Comparison of ENCODE assay signal across 1 cellular context in the genomic region with DNA sequence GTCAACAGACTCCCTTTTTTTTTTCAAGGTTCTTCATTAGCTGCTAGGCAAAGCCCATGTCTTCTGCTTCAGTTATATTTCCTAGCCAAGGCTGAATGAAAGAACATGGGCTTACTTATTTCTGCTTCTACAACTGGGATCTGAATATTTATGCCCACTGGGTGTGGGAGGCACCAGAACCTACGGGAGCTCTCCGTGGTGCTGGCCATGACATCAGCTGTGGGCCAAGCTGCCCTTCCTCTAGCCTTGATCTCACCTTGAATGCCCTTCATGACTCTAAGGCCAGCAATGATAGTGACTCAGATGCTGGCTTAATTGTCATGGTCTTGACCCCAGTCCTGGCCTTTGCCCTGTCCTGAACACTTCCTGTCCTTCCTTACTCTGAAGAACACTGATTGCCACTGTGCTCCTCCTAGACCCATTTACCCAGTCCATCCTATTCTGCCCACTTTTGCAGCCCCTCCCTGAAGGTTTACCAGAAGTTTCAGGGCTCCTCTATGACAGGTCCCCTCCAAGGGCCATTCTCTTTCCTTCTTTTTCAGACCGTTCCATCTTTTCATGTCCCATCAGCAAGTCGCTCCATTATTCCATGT.
TF ChIP-seq lines count a peak whose summit lies in the region.

No MANE protein-coding gene starts in this region.

TF ChIP-seq in HepG2, 621 proteins besides CTCF, POLR2A, EP300 and RAD21 (continued from another document):
- TF ChIP-seq, protein P1, sequence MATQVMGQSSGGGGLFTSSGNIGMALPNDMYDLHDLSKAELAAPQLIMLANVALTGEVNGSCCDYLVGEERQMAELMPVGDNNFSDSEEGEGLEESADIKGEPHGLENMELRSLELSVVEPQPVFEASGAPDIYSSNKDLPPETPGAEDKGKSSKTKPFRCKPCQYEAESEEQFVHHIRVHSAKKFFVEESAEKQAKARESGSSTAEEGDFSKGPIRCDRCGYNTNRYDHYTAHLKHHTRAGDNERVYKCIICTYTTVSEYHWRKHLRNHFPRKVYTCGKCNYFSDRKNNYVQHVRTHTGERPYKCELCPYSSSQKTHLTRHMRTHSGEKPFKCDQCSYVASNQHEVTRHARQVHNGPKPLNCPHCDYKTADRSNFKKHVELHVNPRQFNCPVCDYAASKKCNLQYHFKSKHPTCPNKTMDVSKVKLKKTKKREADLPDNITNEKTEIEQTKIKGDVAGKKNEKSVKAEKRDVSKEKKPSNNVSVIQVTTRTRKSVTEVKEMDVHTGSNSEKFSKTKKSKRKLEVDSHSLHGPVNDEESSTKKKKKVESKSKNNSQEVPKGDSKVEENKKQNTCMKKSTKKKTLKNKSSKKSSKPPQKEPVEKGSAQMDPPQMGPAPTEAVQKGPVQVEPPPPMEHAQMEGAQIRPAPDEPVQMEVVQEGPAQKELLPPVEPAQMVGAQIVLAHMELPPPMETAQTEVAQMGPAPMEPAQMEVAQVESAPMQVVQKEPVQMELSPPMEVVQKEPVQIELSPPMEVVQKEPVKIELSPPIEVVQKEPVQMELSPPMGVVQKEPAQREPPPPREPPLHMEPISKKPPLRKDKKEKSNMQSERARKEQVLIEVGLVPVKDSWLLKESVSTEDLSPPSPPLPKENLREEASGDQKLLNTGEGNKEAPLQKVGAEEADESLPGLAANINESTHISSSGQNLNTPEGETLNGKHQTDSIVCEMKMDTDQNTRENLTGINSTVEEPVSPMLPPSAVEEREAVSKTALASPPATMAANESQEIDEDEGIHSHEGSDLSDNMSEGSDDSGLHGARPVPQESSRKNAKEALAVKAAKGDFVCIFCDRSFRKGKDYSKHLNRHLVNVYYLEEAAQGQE (IDR thresholded peaks at IDR 0.05; ENCODE audit: borderline replicate concordance in 1 of 2, low read depth in 1 of 2, low read length in 2 of 2): peak; percentile 61 to 92
- peak; percentile 72; the same call in 1 of the 2 replicates for TF ChIP-seq EHMT2 (IDR thresholded peaks at IDR 0.05; ENCODE audit: borderline replicate concordance, low read depth, low read length)
- TF ChIP-seq XBP1 (CRISPR knock-in tag; IDR thresholded peaks at IDR 0.05): no peak
- peak; percentile 92 for TF ChIP-seq MIER2 (CRISPR knock-in tag; IDR thresholded peaks at IDR 0.05)
- TF ChIP-seq, protein P2, sequence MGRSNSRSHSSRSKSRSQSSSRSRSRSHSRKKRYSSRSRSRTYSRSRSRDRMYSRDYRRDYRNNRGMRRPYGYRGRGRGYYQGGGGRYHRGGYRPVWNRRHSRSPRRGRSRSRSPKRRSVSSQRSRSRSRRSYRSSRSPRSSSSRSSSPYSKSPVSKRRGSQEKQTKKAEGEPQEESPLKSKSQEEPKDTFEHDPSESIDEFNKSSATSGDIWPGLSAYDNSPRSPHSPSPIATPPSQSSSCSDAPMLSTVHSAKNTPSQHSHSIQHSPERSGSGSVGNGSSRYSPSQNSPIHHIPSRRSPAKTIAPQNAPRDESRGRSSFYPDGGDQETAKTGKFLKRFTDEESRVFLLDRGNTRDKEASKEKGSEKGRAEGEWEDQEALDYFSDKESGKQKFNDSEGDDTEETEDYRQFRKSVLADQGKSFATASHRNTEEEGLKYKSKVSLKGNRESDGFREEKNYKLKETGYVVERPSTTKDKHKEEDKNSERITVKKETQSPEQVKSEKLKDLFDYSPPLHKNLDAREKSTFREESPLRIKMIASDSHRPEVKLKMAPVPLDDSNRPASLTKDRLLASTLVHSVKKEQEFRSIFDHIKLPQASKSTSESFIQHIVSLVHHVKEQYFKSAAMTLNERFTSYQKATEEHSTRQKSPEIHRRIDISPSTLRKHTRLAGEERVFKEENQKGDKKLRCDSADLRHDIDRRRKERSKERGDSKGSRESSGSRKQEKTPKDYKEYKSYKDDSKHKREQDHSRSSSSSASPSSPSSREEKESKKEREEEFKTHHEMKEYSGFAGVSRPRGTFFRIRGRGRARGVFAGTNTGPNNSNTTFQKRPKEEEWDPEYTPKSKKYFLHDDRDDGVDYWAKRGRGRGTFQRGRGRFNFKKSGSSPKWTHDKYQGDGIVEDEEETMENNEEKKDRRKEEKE (IDR thresholded peaks at IDR 0.05): no peak
- TF ChIP-seq, protein P3, sequence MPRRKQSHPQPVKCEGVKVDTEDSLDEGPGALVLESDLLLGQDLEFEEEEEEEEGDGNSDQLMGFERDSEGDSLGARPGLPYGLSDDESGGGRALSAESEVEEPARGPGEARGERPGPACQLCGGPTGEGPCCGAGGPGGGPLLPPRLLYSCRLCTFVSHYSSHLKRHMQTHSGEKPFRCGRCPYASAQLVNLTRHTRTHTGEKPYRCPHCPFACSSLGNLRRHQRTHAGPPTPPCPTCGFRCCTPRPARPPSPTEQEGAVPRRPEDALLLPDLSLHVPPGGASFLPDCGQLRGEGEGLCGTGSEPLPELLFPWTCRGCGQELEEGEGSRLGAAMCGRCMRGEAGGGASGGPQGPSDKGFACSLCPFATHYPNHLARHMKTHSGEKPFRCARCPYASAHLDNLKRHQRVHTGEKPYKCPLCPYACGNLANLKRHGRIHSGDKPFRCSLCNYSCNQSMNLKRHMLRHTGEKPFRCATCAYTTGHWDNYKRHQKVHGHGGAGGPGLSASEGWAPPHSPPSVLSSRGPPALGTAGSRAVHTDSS (CRISPR knock-in tag; conservative IDR thresholded peaks at IDR 0.05): no peak
- TF ChIP-seq CEBPG (CRISPR knock-in tag; IDR thresholded peaks at IDR 0.05): no peak
